ENCODE assay signal across 25 cellular contexts in the genomic region with DNA sequence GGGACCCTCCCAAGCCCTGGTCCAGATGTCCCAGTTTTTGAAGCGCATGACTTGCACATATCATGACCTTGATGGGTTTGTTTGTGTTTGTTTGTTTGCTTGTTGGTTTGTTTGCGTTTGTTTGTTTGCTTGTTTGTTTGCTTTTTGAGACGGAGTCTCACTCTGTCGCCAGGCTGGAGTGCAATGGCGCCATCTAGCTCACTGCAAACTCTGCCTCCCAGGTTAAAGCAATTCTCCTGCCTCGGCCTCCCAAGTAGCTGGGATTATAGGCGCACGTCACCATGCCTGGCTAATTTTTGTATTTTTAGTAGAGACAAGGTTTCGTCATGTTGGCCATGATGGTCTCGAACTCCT. TPM values are rescaled to one million over a fixed set of nuclear protein-coding genes. Genes with fewer than 3 reads are reported as not detected.
DNase-seq lines count a peak whose midpoint lies in the region; ATAC-seq and TF ChIP-seq lines count a peak whose summit lies in the region.
"Had no signal": no experiment of that assay in that cellular context is flagged by ENCODE, and none has a peak within 500 bp of the region (broad histone marks: within the 10 kb centered on the region; RNA-seq: fewer than 3 reads in every experiment).

No MANE protein-coding gene starts in this region.

- peaks cover 13% of the 10 kb centered on the region for H3K27me3 Mint-ChIP-seq in osteocyte (ENCODE audit: unreplicated experiment)

- no peak overlapping the region for H3K4me3 ChIP-seq in DOHH2 (ENCODE audit: low read length)
- no peak overlapping the region for H3K4me3 ChIP-seq in choroid plexus epithelial cell (ENCODE audit: low read depth, low read length)
- H3K4me3 ChIP-seq in neuronal stem cell (ENCODE audit: low read length in 2 of 2), result no peak overlapping the region

- no peaks in the 10 kb centered on the region for H3K4me1 ChIP-seq in DOHH2 (ENCODE audit: control insufficient read depth, low read length)
- peaks cover 6 to 15% of the 10 kb centered on the region in 2 donors for H3K4me1 ChIP-seq in neuronal stem cell (ENCODE audit: control insufficient read depth in 2 of 2, insufficient read depth in 1 of 2, low read depth in 1 of 2, low read length in 2 of 2)

- H3K36me3 ChIP-seq in DOHH2 (ENCODE audit: control insufficient read depth, low read length) (no peaks in the 10 kb centered on the region), neuronal stem cell (replicated peaks in 1 of 2; ENCODE audit: control insufficient read depth in 2 of 2, insufficient read depth in 2 of 2, low read length in 2 of 2) (no peaks in the 10 kb centered on the region)

- no peak overlapping the region for H2AK5ac ChIP-seq in neuronal stem cell (ENCODE audit: low read depth, low read length)

- no peak overlapping the region for H2BK12ac ChIP-seq in neuronal stem cell (ENCODE audit: low read length)

- no peak overlapping the region for H3K4ac ChIP-seq in neuronal stem cell (ENCODE audit: low read length)

- H3K9me3 ChIP-seq in DOHH2 (ENCODE audit: control insufficient read depth, insufficient read depth, low read length) (no peaks in the 10 kb centered on the region), neuronal stem cell (replicated peaks in 1 of 2; ENCODE audit: control insufficient read depth in 2 of 2, insufficient read depth in 1 of 2, low read depth in 1 of 2, low read length in 2 of 2) (no peaks in the 10 kb centered on the region)

- no peak overlapping the region for H3K4me3 Mint-ChIP-seq in osteocyte (ENCODE audit: unreplicated experiment)
- H3K4me3 Mint-ChIP-seq: activated B cell treated with CpG ODN at 0.5 μM for 24 hours; activated naive CD4-positive, alpha-beta T cell treated with anti-CD3 and anti-CD28 coated beads for 36 hours; brain; immature natural killer cell; stimulated activated naive B cell treated with anti-CD40 and anti-IgM and Interleukin-4, amounts not matched to agents 10 μg/mL and 1 μg/mL and 100 μg/mL, for 72 hours; T-helper 2 cell treated with Interferon-gamma antibody and Interleukin-4, amounts not matched to agents 5 μg/mL and 100 μg/mL, for 36 hours had no signal

- H3K9ac ChIP-seq in neuronal stem cell (ENCODE audit: low read depth, low read length, poor library complexity), result no peak overlapping the region

- H4K20me1 ChIP-seq in DOHH2 (ENCODE audit: control insufficient read depth, insufficient read depth, low read depth, low read length), result no peaks in the 10 kb centered on the region

- no peaks in the 10 kb centered on the region for H3K79me2 ChIP-seq in DOHH2 (ENCODE audit: control insufficient read depth, low read length)

- peaks cover 2% of the 10 kb centered on the region for H3K4me1 Mint-ChIP-seq in osteocyte (ENCODE audit: unreplicated experiment)

- H3K18ac ChIP-seq in neuronal stem cell (ENCODE audit: low read length), result no peak overlapping the region

- peaks cover 5% of the 10 kb centered on the region for H3K79me1 ChIP-seq in neuronal stem cell (ENCODE audit: low read depth, low read length)

- no CpG with 5 or more reads among the region's 10 CpGs for WGBS in neuronal stem cell (ENCODE audit: extremely low coverage in 2 of 2, insufficient read length in 2 of 2, insufficient replicate concordance in 1 of 2), 2 donors

- no peak overlapping the region for H2BK5ac ChIP-seq in neuronal stem cell (ENCODE audit: low read length)

- no peak overlapping the region for H2BK15ac ChIP-seq in neuronal stem cell (ENCODE audit: low read length)

- no peak overlapping the region for H3K27ac Mint-ChIP-seq in osteocyte (ENCODE audit: unreplicated experiment)
- H3K27ac Mint-ChIP-seq: activated B cell treated with CpG ODN at 0.5 μM for 24 hours; activated naive CD4-positive, alpha-beta T cell treated with anti-CD3 and anti-CD28 coated beads for 36 hours; brain; immature natural killer cell; stimulated activated naive B cell treated with anti-CD40 and anti-IgM and Interleukin-4, amounts not matched to agents 10 μg/mL and 1 μg/mL and 100 μg/mL, for 72 hours; T-helper 2 cell treated with Interferon-gamma antibody and Interleukin-4, amounts not matched to agents 5 μg/mL and 100 μg/mL, for 36 hours had no signal

- DNase-seq in choroid plexus epithelial cell (ENCODE audit: low read depth) (no peak), neuronal stem cell (ENCODE audit: low spot score) (no peak), osteocyte (ENCODE audit: extremely low spot score, unreplicated experiment) (no peak), germinal center (ENCODE audit: low spot score) (no peak)
- DNase-seq: activated B cell treated with CpG ODN at 0.5 μM for 24 hours; activated naive CD4-positive, alpha-beta T cell treated with anti-CD3 and anti-CD28 coated beads for 36 hours; effector CD4-positive, alpha-beta T cell; foreskin melanocyte; hypothalamus; immature natural killer cell; left colon; NCI-H1105 treated with DMSO at 0.1 percent for 48 hours; NCI-H2029; NCI-H526 treated with DMSO at 0.1 percent for 48 hours; posterior cingulate gyrus; SHP77; stimulated activated CD4-positive, alpha-beta T cell treated with anti-CD3 and anti-CD28 coated beads, Interleukin-12 subunit alpha, Interleukin-12 subunit beta, amount 100 ng/mL, for 4 hours; stimulated activated naive B cell treated with anti-CD40 and anti-IgM and Interleukin-4, amounts not matched to agents 10 μg/mL and 1 μg/mL and 100 μg/mL, for 72 hours had no signal

- peaks cover 9% of the 10 kb centered on the region for H3K27me3 ChIP-seq in DOHH2 (ENCODE audit: control insufficient read depth, low read length)
- H3K27me3 ChIP-seq in neuronal stem cell (ENCODE audit: control insufficient read depth in 3 of 3, insufficient read depth in 3 of 3, low read depth in 1 of 3, low read length in 3 of 3), result peaks cover 0 to 21% (median 0%) of the 10 kb centered on the region in 3 experiments

- no peaks in the 10 kb centered on the region for H3K36me3 Mint-ChIP-seq in osteocyte (ENCODE audit: unreplicated experiment)
- H3K36me3 Mint-ChIP-seq: brain; immature natural killer cell; stimulated activated naive B cell treated with anti-CD40 and anti-IgM and Interleukin-4, amounts not matched to agents 10 μg/mL and 1 μg/mL and 100 μg/mL, for 72 hours had no signal

- H2BK120ac ChIP-seq in neuronal stem cell (ENCODE audit: low read depth, low read length), result no peak overlapping the region

- no peak overlapping the region for H4K91ac ChIP-seq in neuronal stem cell (ENCODE audit: low read depth, low read length, poor library complexity)

- no peak overlapping the region for H3K23ac ChIP-seq in neuronal stem cell (ENCODE audit: low read depth, low read length, poor library complexity)

- H2AFZ ChIP-seq in neuronal stem cell (ENCODE audit: low read length), result no peak overlapping the region

- TF ChIP-seq CTCF in DOHH2 (IDR thresholded peaks at IDR 0.05; ENCODE audit: low read depth, low read length, poor library complexity, severe bottlenecking) (peak; percentile 45), LNCAP (IDR thresholded peaks at IDR 0.05) (peak; percentile 34; the same call in 1 of the 2 replicates), choroid plexus epithelial cell (conservative IDR thresholded peaks at IDR 0.05; ENCODE audit: low read depth, low read length) (peak; percentile 19), osteocyte (IDR thresholded peaks at IDR 0.05) (no peak)

- H3K27ac ChIP-seq in DOHH2 (ENCODE audit: low read depth, low read length) (no peak overlapping the region), neuronal stem cell (replicated peaks; ENCODE audit: low read length) (no peak overlapping the region)

- H3K9me3 Mint-ChIP-seq in osteocyte (ENCODE audit: unreplicated experiment), result no peaks in the 10 kb centered on the region
- H3K9me3 Mint-ChIP-seq: activated B cell treated with CpG ODN at 0.5 μM for 24 hours; activated naive CD4-positive, alpha-beta T cell treated with anti-CD3 and anti-CD28 coated beads for 36 hours; immature natural killer cell; stimulated activated naive B cell treated with anti-CD40 and anti-IgM and Interleukin-4, amounts not matched to agents 10 μg/mL and 1 μg/mL and 100 μg/mL, for 72 hours; T-helper 2 cell treated with Interferon-gamma antibody and Interleukin-4, amounts not matched to agents 5 μg/mL and 100 μg/mL, for 36 hours had no signal

- H3K9me2 ChIP-seq in DOHH2 (replicated peaks; ENCODE audit: control insufficient read depth, low read length), result no peaks in the 10 kb centered on the region

- no peak overlapping the region for H3K4me2 ChIP-seq in DOHH2 (ENCODE audit: low read length)
- no peak overlapping the region for H3K4me2 ChIP-seq in neuronal stem cell (ENCODE audit: insufficient read depth, low read length, poor library complexity, severe bottlenecking)

- H3F3A ChIP-seq in DOHH2 (ENCODE audit: control insufficient read depth, insufficient read depth), result no peaks in the 10 kb centered on the region

- no peak overlapping the region for H4K8ac ChIP-seq in neuronal stem cell (ENCODE audit: low read depth, low read length)

- ATAC-seq in HG03108 (IDR thresholded peaks at IDR 0.05; ENCODE audit: unreplicated experiment), result no peak
- ATAC-seq: left colon; Panc1; sciatic nerve; stimulated activated naive B cell treated with anti-CD40 and anti-IgM and Interleukin-4, amounts not matched to agents 10 μg/mL and 1 μg/mL and 100 μg/mL, for 72 hours had no signal

- peak overlapping the region; percentile 38 for H3K14ac ChIP-seq in neuronal stem cell (ENCODE audit: low read length)

RNA-seq across cellular contexts. Expression of gene UBAC1, which starts 13.0 kb away (rescaled TPM):
- polyA plus RNA-seq in neuronal stem cell (2013, experiment 1 of 2), result 44.5 TPM
- 42.3 TPM for polyA plus RNA-seq in neuronal stem cell (2013, experiment 2 of 2)
- total RNA-seq in osteocyte, result 38.9 and 41.9 TPM in 2 replicates
